In genomic region chr12:8950702-8951478, GRCh38 we compare ENCODE assay signal across 8 cellular contexts. TPM values are rescaled to one million over a fixed set of nuclear protein-coding genes. Genes with fewer than 3 reads are reported as not detected.
DNase-seq lines count a peak whose midpoint lies in the region; ATAC-seq and TF ChIP-seq lines count a peak whose summit lies in the region.

No MANE protein-coding gene starts in this region.

- in situ Hi-C loops in astrocyte of the spinal cord (cut with HindIII; ENCODE audit: low sequenced_read_pairs), result no loop called here

- no peak overlapping the region for H2BK15ac ChIP-seq in mesendoderm (replicated peaks; ENCODE audit: low read depth)

- no peak for DNase-seq in AG04449 (ENCODE audit: low read depth, low spot score)
- DNase-seq in astrocyte of the spinal cord (ENCODE audit: low read depth, low spot score), result no peak
- no peak for DNase-seq in mesendoderm
- DNase-seq in NCI-H187 treated with DMSO at 0.1 percent for 48 hours (lab: John Stamatoyannopoulos, UW), result no peak
- DNase-seq in NCI-H510A (lab: John Stamatoyannopoulos, UW), result no peak

- H3K4me3 ChIP-seq in AG04449 (ENCODE audit: low read depth, low read length), result peak overlapping the region; percentile 95
- H3K4me3 ChIP-seq in HUES6 (ENCODE audit: low read depth, low read length), result peak overlapping the region; percentile 88
- H3K4me3 ChIP-seq in astrocyte of the spinal cord (ENCODE audit: low read depth, low read length), result peak overlapping the region; percentile 85
- H3K4me3 ChIP-seq in mesendoderm (ENCODE audit: low read length), result no peak overlapping the region

- no peak overlapping the region for H4K5ac ChIP-seq in mesendoderm (ENCODE audit: low read length)

- H2BK120ac ChIP-seq in mesendoderm (ENCODE audit: low read depth, low read length), result no peak overlapping the region

- no peak overlapping the region for H3K56ac ChIP-seq in mesendoderm (ENCODE audit: low read length)

- H3K4ac ChIP-seq in mesendoderm (ENCODE audit: low read depth, low read length), result no peak overlapping the region

- H3K9ac ChIP-seq in HUES6 (ENCODE audit: low read length), result peak overlapping the region; percentile 9
- H3K9ac ChIP-seq in mesendoderm (ENCODE audit: low read length), result peak overlapping the region; percentile 70

- POLR2A ChIA-PET in AG04449 (lab: Yijun Ruan, JAX), result interaction anchor here (1.7 kb wide), 1 partner anchor 293 kb away, joined by 8 read pairs; no protein-coding TSS in a partner anchor

- ATAC-seq in activated CD4-positive, CD25-positive, alpha-beta regulatory T cell treated with anti-CD3 and anti-CD28 coated beads, Interleukin-2, amount 50 U/mL, for 24 hours, result no peak
- no peak for ATAC-seq in GM18909 (IDR thresholded peaks at IDR 0.05; ENCODE audit: poor library complexity, unreplicated experiment)

- H3K36me3 ChIP-seq in HUES6 (ENCODE audit: control insufficient read depth, insufficient read depth, low read length) (peaks cover 10% of the 10 kb centered on the region), mesendoderm (ENCODE audit: control insufficient read depth, insufficient read depth, low read length) (peaks cover 1% of the 10 kb centered on the region)

- no peak overlapping the region for H4K8ac ChIP-seq in mesendoderm (ENCODE audit: low read depth, low read length)

- H3K4me1 ChIP-seq in HUES6 (ENCODE audit: control insufficient read depth, insufficient read depth, low read length) (peaks cover 12% of the 10 kb centered on the region; the same call in 1 of the 2 replicates), mesendoderm (ENCODE audit: control insufficient read depth, low read depth, low read length) (no peaks in the 10 kb centered on the region)

- H3K9me3 ChIP-seq in HUES6 (ENCODE audit: control insufficient read depth, insufficient read depth, low read depth, low read length), result peaks cover 18% of the 10 kb centered on the region

- no peak for TF ChIP-seq CTCF in AG04449 (IDR thresholded peaks at IDR 0.05; ENCODE audit: insufficient read depth, low read length, missing control alignments)
- TF ChIP-seq CTCF in astrocyte of the spinal cord (IDR thresholded peaks at IDR 0.05; ENCODE audit: low read depth, low read length), result no peak

- peaks cover 26% of the 10 kb centered on the region for H3K79me2 ChIP-seq in mesendoderm (ENCODE audit: control insufficient read depth, insufficient read depth, low read length)

- H3K23ac ChIP-seq in mesendoderm (ENCODE audit: low read length), result no peak overlapping the region

- CTCF ChIA-PET in AG04449 (lab: Yijun Ruan, JAX), result interaction anchor here (0.5 to 2.4 kb wide), 5 partner anchors 37 to 406 kb away, joined by 3 to 7 read pairs (median 6); no protein-coding TSS in a partner anchor

- no peak overlapping the region for H2BK5ac ChIP-seq in mesendoderm (ENCODE audit: low read length)

- H3K27ac ChIP-seq in HUES6 (ENCODE audit: low read depth, low read length) (no peak overlapping the region), mesendoderm (ENCODE audit: low read depth, low read length) (no peak overlapping the region)

- peak overlapping the region; percentile 80 for H3K4me2 ChIP-seq in mesendoderm (ENCODE audit: low read length)

- WGBS in mesendoderm (ENCODE audit: extremely low coverage, insufficient coverage, low lambda C conversion rate), result no CpG with 5 or more reads among the region's 9 CpGs

- H2AK5ac ChIP-seq in mesendoderm (ENCODE audit: low read length), result no peak overlapping the region

- H3K79me1 ChIP-seq in mesendoderm (ENCODE audit: low read length), result peaks cover 9% of the 10 kb centered on the region

- H3K18ac ChIP-seq in mesendoderm (ENCODE audit: low read length), result no peak overlapping the region

- H3K27me3 ChIP-seq in HUES6 (ENCODE audit: control insufficient read depth, insufficient read depth, low read length) (no peaks in the 10 kb centered on the region), mesendoderm (ENCODE audit: insufficient read depth, low read length, poor library complexity) (no peaks in the 10 kb centered on the region)

RNA-seq across cellular contexts. Expression of gene M6PR, which starts 1.4 kb away (rescaled TPM):
- 99.7 TPM for polyA plus RNA-seq in mesendoderm (2013, experiment 1 of 2)
- polyA plus RNA-seq in mesendoderm (2013, experiment 2 of 2), result 96.3 TPM

RNA-seq across cellular contexts. Expression of gene PHC1, which starts 36.6 kb away (rescaled TPM):
- polyA plus RNA-seq in mesendoderm (2013, experiment 1 of 2), result 407 TPM
- polyA plus RNA-seq in mesendoderm (2013, experiment 2 of 2), result 429 TPM

RNA-seq across cellular contexts. Expression of gene KLRG1, which starts 38.5 kb away (rescaled TPM):
- polyA plus RNA-seq in mesendoderm (2013, experiment 1 of 2), result 4.5 TPM
- 4.6 TPM for polyA plus RNA-seq in mesendoderm (2013, experiment 2 of 2)
